Comparison of ENCODE assay signal across 1 cellular context in genomic region chr3:99418209-99418635, GRCh38.
TF ChIP-seq lines count a peak whose summit lies in the region.

No MANE protein-coding gene starts in this region.

TF ChIP-seq in IMR-90, 13 proteins besides CTCF, POLR2A, EP300 and RAD21 (continued from another document):
- TF ChIP-seq, protein P1, sequence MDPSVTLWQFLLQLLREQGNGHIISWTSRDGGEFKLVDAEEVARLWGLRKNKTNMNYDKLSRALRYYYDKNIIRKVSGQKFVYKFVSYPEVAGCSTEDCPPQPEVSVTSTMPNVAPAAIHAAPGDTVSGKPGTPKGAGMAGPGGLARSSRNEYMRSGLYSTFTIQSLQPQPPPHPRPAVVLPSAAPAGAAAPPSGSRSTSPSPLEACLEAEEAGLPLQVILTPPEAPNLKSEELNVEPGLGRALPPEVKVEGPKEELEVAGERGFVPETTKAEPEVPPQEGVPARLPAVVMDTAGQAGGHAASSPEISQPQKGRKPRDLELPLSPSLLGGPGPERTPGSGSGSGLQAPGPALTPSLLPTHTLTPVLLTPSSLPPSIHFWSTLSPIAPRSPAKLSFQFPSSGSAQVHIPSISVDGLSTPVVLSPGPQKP (IDR thresholded peaks at IDR 0.05; ENCODE audit: borderline replicate concordance, low read depth, low read length) = no peak
- TF ChIP-seq MXI1 (IDR thresholded peaks at IDR 0.05; ENCODE audit: borderline replicate concordance, low read depth, low read length) = no peak
- TF ChIP-seq USF2 (IDR thresholded peaks at IDR 0.05; ENCODE audit: low read depth, low read length) = no peak
- TF ChIP-seq MAZ (IDR thresholded peaks at IDR 0.05; ENCODE audit: borderline replicate concordance, low read depth, low read length) = no peak
